Comparison of ENCODE assay signal across 9 cellular contexts in genomic region chr17:29154516-29155234, GRCh38. TPM values are rescaled to one million over a fixed set of nuclear protein-coding genes. Genes with fewer than 3 reads are reported as not detected.
A peak's percentile ranks its signal among the peaks of the same experiment; 100 is the strongest.
DNase-seq lines count a peak whose midpoint lies in the region; ATAC-seq and TF ChIP-seq lines count a peak whose summit lies in the region.
"Had no signal": no experiment of that assay in that cellular context is flagged by ENCODE, and none has a peak within 500 bp of the region (broad histone marks: within the 10 kb centered on the region; RNA-seq: fewer than 3 reads in every experiment).

No MANE protein-coding gene starts in this region.

- H3K36me3 ChIP-seq in body of pancreas (replicated peaks in 1 of 2; ENCODE audit: insufficient read depth in 1 of 2, low read depth in 2 of 2) (no peaks in the 10 kb centered on the region), mesendoderm (ENCODE audit: control insufficient read depth, insufficient read depth, low read length) (no peaks in the 10 kb centered on the region), transverse colon (no peaks in the 10 kb centered on the region)

- no peak overlapping the region for H2BK120ac ChIP-seq in mesendoderm (ENCODE audit: low read depth, low read length)

- intact Hi-C loops in body of pancreas (cut with DNase I) (loop anchor here (5.0 kb wide), 1 partner anchor 63 kb away; no protein-coding TSS in a partner anchor), transverse colon (cut with DNase I; ENCODE audit: low total_unique reads) (no loop called here)

- peak overlapping the region; percentile 18 for H3K9ac ChIP-seq in mesendoderm (ENCODE audit: low read length)

- peak overlapping the region; percentile 55 to 69 (median 66) for H3K27ac ChIP-seq in body of pancreas
- H3K27ac ChIP-seq in mesendoderm (ENCODE audit: low read depth, low read length), result no peak overlapping the region
- H3K27ac ChIP-seq in transverse colon, result peak overlapping the region; percentile 78 to 84 (median 82)

- no peak for TF ChIP-seq POLR2A in body of pancreas (IDR thresholded peaks at IDR 0.05)
- no peak for TF ChIP-seq POLR2A in transverse colon (IDR thresholded peaks at IDR 0.05)

- no peaks in the 10 kb centered on the region for H3K27me3 Mint-ChIP-seq in activated CD8-positive, alpha-beta memory T cell treated with anti-CD3 and anti-CD28 coated beads, Interleukin-2, amount 10 ng/mL, durations not matched to agents 7 days and 5 days
- H3K27me3 Mint-ChIP-seq: B cell had no signal

- ATAC-seq in activated CD8-positive, alpha-beta memory T cell treated with anti-CD3 and anti-CD28 coated beads, Interleukin-2, amount 10 ng/mL, durations not matched to agents 7 days and 5 days, result peak; percentile 43
- ATAC-seq in body of pancreas, result no peak
- ATAC-seq in HG03520 (IDR thresholded peaks at IDR 0.05; ENCODE audit: unreplicated experiment), result no peak

- H3K4me3 ChIP-seq in body of pancreas (no peak overlapping the region), mesendoderm (ENCODE audit: low read length) (no peak overlapping the region), transverse colon (no peak overlapping the region)

- peak overlapping the region; percentile 6 for H3K4ac ChIP-seq in mesendoderm (ENCODE audit: low read depth, low read length)

- peaks cover 80% of the 10 kb centered on the region for H3K4me1 ChIP-seq in body of pancreas
- peaks cover 25% of the 10 kb centered on the region for H3K4me1 ChIP-seq in mesendoderm (ENCODE audit: control insufficient read depth, low read depth, low read length)
- peaks cover 31 to 60% (median 45%) of the 10 kb centered on the region in 4 donors for H3K4me1 ChIP-seq in transverse colon

- peak overlapping the region; percentile 86 for H3K27ac Mint-ChIP-seq in activated CD8-positive, alpha-beta memory T cell treated with anti-CD3 and anti-CD28 coated beads, Interleukin-2, amount 10 ng/mL, durations not matched to agents 7 days and 5 days
- H3K27ac Mint-ChIP-seq: B cell had no signal

- H3K9me3 ChIP-seq in body of pancreas (no peaks in the 10 kb centered on the region), transverse colon (no peaks in the 10 kb centered on the region)

- no peak overlapping the region for H3K18ac ChIP-seq in mesendoderm (ENCODE audit: low read length)

- H3K23ac ChIP-seq in mesendoderm (ENCODE audit: low read length), result no peak overlapping the region

- DNase-seq in activated CD8-positive, alpha-beta memory T cell treated with anti-CD3 and anti-CD28 coated beads, Interleukin-2, amount 10 ng/mL, durations not matched to agents 7 days and 5 days, result no peak
- DNase-seq in activated CD8-positive, alpha-beta memory T cell treated with anti-CD3 and anti-CD28 coated beads for 24 hours, result no peak
- DNase-seq in body of pancreas (peak in 1 of 4 donors; percentile 39), mesendoderm (no peak), transverse colon (no peak), RPMI8226 (no peak), NOMO-1 treated with dmso at 0.1 percent for 144 hours (lab: John Stamatoyannopoulos, UW; ENCODE audit: unreplicated experiment) (no peak)

- H3K79me1 ChIP-seq in mesendoderm (ENCODE audit: low read length), result peaks cover 3% of the 10 kb centered on the region

- H3K36me3 Mint-ChIP-seq in activated CD8-positive, alpha-beta memory T cell treated with anti-CD3 and anti-CD28 coated beads, Interleukin-2, amount 10 ng/mL, durations not matched to agents 7 days and 5 days, result no peaks in the 10 kb centered on the region

- peaks cover 52% of the 10 kb centered on the region for H3K4me1 Mint-ChIP-seq in activated CD8-positive, alpha-beta memory T cell treated with anti-CD3 and anti-CD28 coated beads, Interleukin-2, amount 10 ng/mL, durations not matched to agents 7 days and 5 days

- in situ Hi-C loops in transverse colon (cut with MboI; ENCODE audit: low pct_ligation_motif_present in 1 of 4, low pct_unique_long_range_greater_than_20kb in 1 of 4, low sequenced_read_pairs in 3 of 4), result no loop called here

- no peak overlapping the region for H4K8ac ChIP-seq in mesendoderm (ENCODE audit: low read depth, low read length)

- WGBS in body of pancreas, 2 donors, result 33% methylated on average over 9 of the region's 11 CpGs
- WGBS in mesendoderm (ENCODE audit: extremely low coverage, insufficient coverage, low lambda C conversion rate), result no CpG with 5 or more reads among the region's 11 CpGs
- WGBS in transverse colon (ENCODE audit: low coverage in 1 of 2), 2 donors, result 48% methylated on average over 11 of the region's 11 CpGs; no CpG with 5 or more reads in 1 of the 2 donors

- H3K79me2 ChIP-seq in mesendoderm (ENCODE audit: control insufficient read depth, insufficient read depth, low read length), result no peaks in the 10 kb centered on the region

- H3K9me3 Mint-ChIP-seq in activated CD8-positive, alpha-beta memory T cell treated with anti-CD3 and anti-CD28 coated beads, Interleukin-2, amount 10 ng/mL, durations not matched to agents 7 days and 5 days (ENCODE audit: low read depth), result no peaks in the 10 kb centered on the region

- peak overlapping the region; percentile 34 for H3K56ac ChIP-seq in mesendoderm (ENCODE audit: low read length)

- no peak for TF ChIP-seq EP300 in transverse colon (IDR thresholded peaks at IDR 0.05; ENCODE audit: low read depth)

- peak overlapping the region; percentile 44 for H2AK5ac ChIP-seq in mesendoderm (ENCODE audit: low read length)

- no peak overlapping the region for H3K4me2 ChIP-seq in mesendoderm (ENCODE audit: low read length)

- H3K27me3 ChIP-seq in body of pancreas (no peaks in the 10 kb centered on the region), mesendoderm (ENCODE audit: insufficient read depth, low read length, poor library complexity) (no peaks in the 10 kb centered on the region), transverse colon (no peaks in the 10 kb centered on the region)

- no peak overlapping the region for H4K5ac ChIP-seq in mesendoderm (ENCODE audit: low read length)

- peak overlapping the region; percentile 20 for H2BK5ac ChIP-seq in mesendoderm (ENCODE audit: low read length)

- H3K4me3 Mint-ChIP-seq in activated CD8-positive, alpha-beta memory T cell treated with anti-CD3 and anti-CD28 coated beads, Interleukin-2, amount 10 ng/mL, durations not matched to agents 7 days and 5 days, result peak overlapping the region; percentile 30
- H3K4me3 Mint-ChIP-seq: B cell had no signal

- CTCF ChIA-PET in activated CD8-positive, alpha-beta memory T cell treated with anti-CD3 and anti-CD28 coated beads, Interleukin-2, amount 10 ng/mL, durations not matched to agents 7 days and 5 days (lab: Charles Lee), result interaction anchor here (0.6 to 20.5 kb wide), 8 partner anchors 9 to 137 kb away, joined by 3 to 557 read pairs (median 6); partner anchors contain the start of gene MYO18A

- TF ChIP-seq CTCF in body of pancreas (IDR thresholded peaks at IDR 0.05) (no peak), transverse colon (IDR thresholded peaks at IDR 0.05) (no peak)

- no peak overlapping the region for H2BK15ac ChIP-seq in mesendoderm (replicated peaks; ENCODE audit: low read depth)

RNA-seq across cellular contexts. Expression of gene MYO18A, which starts 25.5 kb away (rescaled TPM):
- total RNA-seq in activated CD8-positive, alpha-beta memory T cell treated with anti-CD3 and anti-CD28 coated beads, Interleukin-2, amount 10 ng/mL, durations not matched to agents 7 days and 5 days, result 10 to 100 TPM; 67.7 to 85.8 TPM
- 10 to 100 TPM; 45.4 to 73.2 TPM for total RNA-seq in body of pancreas
- polyA plus RNA-seq in mesendoderm (2013, experiment 1 of 2), result 12.7 TPM
- polyA plus RNA-seq in mesendoderm (2013, experiment 2 of 2), result 11.4 TPM
- 100 to 1,000 TPM; 112 to 191 (median 136) TPM for total RNA-seq in transverse colon
